ENCODE assay signal across 2 cellular contexts in the genomic region with DNA sequence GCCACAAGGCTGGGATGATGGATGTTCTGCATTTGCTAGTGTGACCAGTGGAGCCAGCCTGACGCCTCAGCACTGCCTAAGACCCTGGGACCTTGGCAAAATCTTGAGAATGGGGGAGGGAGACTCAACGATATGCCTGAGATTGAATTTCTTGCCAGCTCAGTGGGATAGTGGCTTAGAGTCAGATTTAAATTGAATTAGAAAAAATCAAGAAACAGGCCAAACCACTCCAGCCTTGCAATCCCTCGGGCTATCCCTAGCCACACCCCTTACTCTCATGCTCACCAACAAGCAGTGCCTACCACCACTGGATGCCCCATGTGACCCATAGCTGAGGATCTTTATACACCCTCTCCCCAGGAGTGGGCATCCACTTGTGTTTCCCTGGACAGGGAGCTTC.
A peak's percentile ranks its signal among the peaks of the same experiment; 100 is the strongest.
TF ChIP-seq lines count a peak whose summit lies in the region.

No MANE protein-coding gene starts in this region.

TF ChIP-seq in IMR-90, 13 proteins besides CTCF, POLR2A, EP300 and RAD21:
- TF ChIP-seq RCOR1 (IDR thresholded peaks at IDR 0.05; ENCODE audit: insufficient replicate concordance, low read length): no peak
- TF ChIP-seq FOS (IDR thresholded peaks at IDR 0.05; ENCODE audit: low read depth, low read length): no peak
- TF ChIP-seq CHD1 (IDR thresholded peaks at IDR 0.05; ENCODE audit: low read depth, low read length): no peak
- no peak for TF ChIP-seq SMC3 (IDR thresholded peaks at IDR 0.05; ENCODE audit: low read depth, low read length)
- TF ChIP-seq, protein P1, sequence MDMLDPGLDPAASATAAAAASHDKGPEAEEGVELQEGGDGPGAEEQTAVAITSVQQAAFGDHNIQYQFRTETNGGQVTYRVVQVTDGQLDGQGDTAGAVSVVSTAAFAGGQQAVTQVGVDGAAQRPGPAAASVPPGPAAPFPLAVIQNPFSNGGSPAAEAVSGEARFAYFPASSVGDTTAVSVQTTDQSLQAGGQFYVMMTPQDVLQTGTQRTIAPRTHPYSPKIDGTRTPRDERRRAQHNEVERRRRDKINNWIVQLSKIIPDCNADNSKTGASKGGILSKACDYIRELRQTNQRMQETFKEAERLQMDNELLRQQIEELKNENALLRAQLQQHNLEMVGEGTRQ (IDR thresholded peaks at IDR 0.05; ENCODE audit: low read depth, low read length): no peak
- TF ChIP-seq MXI1 (IDR thresholded peaks at IDR 0.05; ENCODE audit: borderline replicate concordance, low read depth, low read length): no peak
- no peak for TF ChIP-seq BHLHE40 (IDR thresholded peaks at IDR 0.05; ENCODE audit: low read depth, low read length)
- TF ChIP-seq CEBPB (IDR thresholded peaks at IDR 0.05; ENCODE audit: low read depth, low read length): no peak
- TF ChIP-seq MAFK (IDR thresholded peaks at IDR 0.05; ENCODE audit: low read depth, low read length): no peak
- no peak for TF ChIP-seq RFX5 (IDR thresholded peaks at IDR 0.05; ENCODE audit: low read depth, low read length)
- TF ChIP-seq, protein P2, sequence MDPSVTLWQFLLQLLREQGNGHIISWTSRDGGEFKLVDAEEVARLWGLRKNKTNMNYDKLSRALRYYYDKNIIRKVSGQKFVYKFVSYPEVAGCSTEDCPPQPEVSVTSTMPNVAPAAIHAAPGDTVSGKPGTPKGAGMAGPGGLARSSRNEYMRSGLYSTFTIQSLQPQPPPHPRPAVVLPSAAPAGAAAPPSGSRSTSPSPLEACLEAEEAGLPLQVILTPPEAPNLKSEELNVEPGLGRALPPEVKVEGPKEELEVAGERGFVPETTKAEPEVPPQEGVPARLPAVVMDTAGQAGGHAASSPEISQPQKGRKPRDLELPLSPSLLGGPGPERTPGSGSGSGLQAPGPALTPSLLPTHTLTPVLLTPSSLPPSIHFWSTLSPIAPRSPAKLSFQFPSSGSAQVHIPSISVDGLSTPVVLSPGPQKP (IDR thresholded peaks at IDR 0.05; ENCODE audit: borderline replicate concordance, low read depth, low read length): no peak
- no peak for TF ChIP-seq MAZ (IDR thresholded peaks at IDR 0.05; ENCODE audit: borderline replicate concordance, low read depth, low read length)
- no peak for TF ChIP-seq NFE2L2 (IDR thresholded peaks at IDR 0.05; ENCODE audit: low read depth, low read length)
TF ChIP-seq in IMR-90: peak in this region for 0.

TF ChIP-seq in SK-N-SH, 30 proteins besides CTCF, POLR2A, EP300 and RAD21:
- TF ChIP-seq GATA2 (CRISPR knock-in tag; IDR thresholded peaks at IDR 0.05): no peak
- no peak for TF ChIP-seq GABPA (IDR thresholded peaks at IDR 0.05; ENCODE audit: low read depth)
- TF ChIP-seq TEAD4 (IDR thresholded peaks at IDR 0.05; ENCODE audit: borderline replicate concordance, insufficient read depth): no peak
- TF ChIP-seq, protein P3, sequence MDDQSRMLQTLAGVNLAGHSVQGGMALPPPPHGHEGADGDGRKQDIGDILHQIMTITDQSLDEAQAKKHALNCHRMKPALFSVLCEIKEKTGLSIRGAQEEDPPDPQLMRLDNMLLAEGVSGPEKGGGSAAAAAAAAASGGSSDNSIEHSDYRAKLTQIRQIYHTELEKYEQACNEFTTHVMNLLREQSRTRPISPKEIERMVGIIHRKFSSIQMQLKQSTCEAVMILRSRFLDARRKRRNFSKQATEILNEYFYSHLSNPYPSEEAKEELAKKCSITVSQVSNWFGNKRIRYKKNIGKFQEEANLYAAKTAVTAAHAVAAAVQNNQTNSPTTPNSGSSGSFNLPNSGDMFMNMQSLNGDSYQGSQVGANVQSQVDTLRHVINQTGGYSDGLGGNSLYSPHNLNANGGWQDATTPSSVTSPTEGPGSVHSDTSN (IDR thresholded peaks at IDR 0.05): 0 out of 2 replicates have a peak, but pooled peaks have one; percentile 21
TF ChIP-seq in SK-N-SH: peak in this region for 1.
